1 cellular context compared by ENCODE assay signal in the genomic region with DNA sequence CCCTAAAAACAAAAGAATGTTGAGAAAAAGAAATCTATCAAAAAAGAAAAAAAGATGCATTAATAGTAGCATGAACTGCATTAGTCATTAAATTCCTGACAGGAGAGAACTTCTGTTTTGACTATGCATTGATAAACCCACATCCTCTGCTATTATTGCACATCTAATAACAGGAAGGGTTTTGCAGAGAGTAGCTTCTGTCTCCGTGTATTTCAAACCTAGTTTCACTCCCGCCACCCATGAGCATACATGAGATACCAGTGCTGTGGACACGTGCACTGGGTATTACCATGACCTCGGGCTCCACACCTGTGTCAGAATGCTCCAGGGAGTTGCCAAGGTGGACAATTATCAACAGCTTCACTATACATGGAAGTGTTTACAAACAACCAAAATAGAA.
TF ChIP-seq lines count a peak whose summit lies in the region.

No MANE protein-coding gene starts in this region.

TF ChIP-seq in GM23338, 12 proteins besides CTCF, POLR2A, EP300 and RAD21 (continued from another document):
- TF ChIP-seq, protein P1, sequence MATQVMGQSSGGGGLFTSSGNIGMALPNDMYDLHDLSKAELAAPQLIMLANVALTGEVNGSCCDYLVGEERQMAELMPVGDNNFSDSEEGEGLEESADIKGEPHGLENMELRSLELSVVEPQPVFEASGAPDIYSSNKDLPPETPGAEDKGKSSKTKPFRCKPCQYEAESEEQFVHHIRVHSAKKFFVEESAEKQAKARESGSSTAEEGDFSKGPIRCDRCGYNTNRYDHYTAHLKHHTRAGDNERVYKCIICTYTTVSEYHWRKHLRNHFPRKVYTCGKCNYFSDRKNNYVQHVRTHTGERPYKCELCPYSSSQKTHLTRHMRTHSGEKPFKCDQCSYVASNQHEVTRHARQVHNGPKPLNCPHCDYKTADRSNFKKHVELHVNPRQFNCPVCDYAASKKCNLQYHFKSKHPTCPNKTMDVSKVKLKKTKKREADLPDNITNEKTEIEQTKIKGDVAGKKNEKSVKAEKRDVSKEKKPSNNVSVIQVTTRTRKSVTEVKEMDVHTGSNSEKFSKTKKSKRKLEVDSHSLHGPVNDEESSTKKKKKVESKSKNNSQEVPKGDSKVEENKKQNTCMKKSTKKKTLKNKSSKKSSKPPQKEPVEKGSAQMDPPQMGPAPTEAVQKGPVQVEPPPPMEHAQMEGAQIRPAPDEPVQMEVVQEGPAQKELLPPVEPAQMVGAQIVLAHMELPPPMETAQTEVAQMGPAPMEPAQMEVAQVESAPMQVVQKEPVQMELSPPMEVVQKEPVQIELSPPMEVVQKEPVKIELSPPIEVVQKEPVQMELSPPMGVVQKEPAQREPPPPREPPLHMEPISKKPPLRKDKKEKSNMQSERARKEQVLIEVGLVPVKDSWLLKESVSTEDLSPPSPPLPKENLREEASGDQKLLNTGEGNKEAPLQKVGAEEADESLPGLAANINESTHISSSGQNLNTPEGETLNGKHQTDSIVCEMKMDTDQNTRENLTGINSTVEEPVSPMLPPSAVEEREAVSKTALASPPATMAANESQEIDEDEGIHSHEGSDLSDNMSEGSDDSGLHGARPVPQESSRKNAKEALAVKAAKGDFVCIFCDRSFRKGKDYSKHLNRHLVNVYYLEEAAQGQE (IDR thresholded peaks at IDR 0.05; ENCODE audit: unreplicated experiment) = no peak
- no peak for TF ChIP-seq ZNF114 (CRISPR knock-in tag; IDR thresholded peaks at IDR 0.05)
- TF ChIP-seq, protein P2, sequence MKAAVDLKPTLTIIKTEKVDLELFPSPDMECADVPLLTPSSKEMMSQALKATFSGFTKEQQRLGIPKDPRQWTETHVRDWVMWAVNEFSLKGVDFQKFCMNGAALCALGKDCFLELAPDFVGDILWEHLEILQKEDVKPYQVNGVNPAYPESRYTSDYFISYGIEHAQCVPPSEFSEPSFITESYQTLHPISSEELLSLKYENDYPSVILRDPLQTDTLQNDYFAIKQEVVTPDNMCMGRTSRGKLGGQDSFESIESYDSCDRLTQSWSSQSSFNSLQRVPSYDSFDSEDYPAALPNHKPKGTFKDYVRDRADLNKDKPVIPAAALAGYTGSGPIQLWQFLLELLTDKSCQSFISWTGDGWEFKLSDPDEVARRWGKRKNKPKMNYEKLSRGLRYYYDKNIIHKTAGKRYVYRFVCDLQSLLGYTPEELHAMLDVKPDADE (IDR thresholded peaks at IDR 0.05) = no peak
